ENCODE assay signal across 1 cellular context in genomic region chr7:134515569-134516468, GRCh38.
A peak's percentile ranks its signal among the peaks of the same experiment; 100 is the strongest.
TF ChIP-seq lines count a peak whose summit lies in the region.

No MANE protein-coding gene starts in this region.

TF ChIP-seq in IMR-90, 13 proteins besides CTCF, POLR2A, EP300 and RAD21 (continued from another document):
- TF ChIP-seq USF2 (IDR thresholded peaks at IDR 0.05; ENCODE audit: low read depth, low read length) = no peak
- peak; percentile 46; the same call in 1 of the 2 replicates for TF ChIP-seq BHLHE40 (IDR thresholded peaks at IDR 0.05; ENCODE audit: low read depth, low read length)
- TF ChIP-seq FOS (IDR thresholded peaks at IDR 0.05; ENCODE audit: low read depth, low read length) = peak; percentile 94
- no peak for TF ChIP-seq MAZ (IDR thresholded peaks at IDR 0.05; ENCODE audit: borderline replicate concordance, low read depth, low read length)
- no peak for TF ChIP-seq RFX5 (IDR thresholded peaks at IDR 0.05; ENCODE audit: low read depth, low read length)
- no peak for TF ChIP-seq CEBPB (IDR thresholded peaks at IDR 0.05; ENCODE audit: low read depth, low read length)
- no peak for TF ChIP-seq SMC3 (IDR thresholded peaks at IDR 0.05; ENCODE audit: low read depth, low read length)
